In genomic region chr7:123750389-123751230, GRCh38 we compare ENCODE assay signal across 10 cellular contexts. TPM values are rescaled to one million over a fixed set of nuclear protein-coding genes. Genes with fewer than 3 reads are reported as not detected.
DNase-seq lines count a peak whose midpoint lies in the region; ATAC-seq, FAIRE-seq and TF ChIP-seq lines count a peak whose summit lies in the region.
"Had no signal": no experiment of that assay in that cellular context is flagged by ENCODE, and none has a peak within 500 bp of the region (broad histone marks: within the 10 kb centered on the region; RNA-seq: fewer than 3 reads in every experiment).

No MANE protein-coding gene starts in this region.

- H2AK5ac ChIP-seq in H1 (ENCODE audit: low read depth, low read length), result no peak overlapping the region

- H4K91ac ChIP-seq in H1 (replicated peaks; ENCODE audit: insufficient read length, low read length), result no peak overlapping the region

- H3K4me3 Mint-ChIP-seq in effector memory CD8-positive, alpha-beta T cell, result no peak overlapping the region

- no peaks in the 10 kb centered on the region for H3K27me3 Mint-ChIP-seq in effector memory CD8-positive, alpha-beta T cell

- H3K9me3 ChIP-seq in H1 (ENCODE audit: insufficient read depth in 2 of 2, low read depth in 1 of 2, low read length in 1 of 2) (no peaks in the 10 kb centered on the region), parathyroid adenoma (ENCODE audit: control insufficient read depth, low read length) (no peaks in the 10 kb centered on the region)

- no peak for FAIRE-seq in H1 (lab: Jason Lieb, UNC)

- H2BK120ac ChIP-seq in H1 (replicated peaks; ENCODE audit: low read depth, low read length), result no peak overlapping the region

- H2BK5ac ChIP-seq in H1 (ENCODE audit: low read depth, low read length), result no peak overlapping the region

- H3K56ac ChIP-seq in H1 (replicated peaks; ENCODE audit: insufficient read length, low read depth, low read length), result no peak overlapping the region

- no peak overlapping the region for H4K8ac ChIP-seq in H1 (ENCODE audit: extremely low read depth, insufficient read depth, low read length)

- H3K79me2 ChIP-seq in H1 (ENCODE audit: control insufficient read depth in 1 of 2, insufficient read depth in 2 of 2, low read length in 2 of 2) (peaks cover 20 to 51% of the 10 kb centered on the region in 2 experiments; a peak in 3 of 4 replicates), parathyroid adenoma (peaks cover 21% of the 10 kb centered on the region)

- peak overlapping the region; percentile 21 for H4K5ac ChIP-seq in H1 (ENCODE audit: insufficient read length, low read depth, low read length)

- ATAC-seq in effector memory CD8-positive, alpha-beta T cell (replicated peaks), result no peak
- no peak for ATAC-seq in GM18858 (IDR thresholded peaks at IDR 0.05; ENCODE audit: unreplicated experiment)

- no peaks in the 10 kb centered on the region for H3K9me3 Mint-ChIP-seq in effector memory CD8-positive, alpha-beta T cell

- H2BK20ac ChIP-seq in H1 (ENCODE audit: low read length), result no peak overlapping the region

- DNase-seq in NCI-H2107 treated with DMSO at 0.1 percent for 48 hours (lab: John Stamatoyannopoulos, UW; ENCODE audit: unreplicated experiment) (peak; percentile 60), NCI-H2107 (lab: John Stamatoyannopoulos, UW) (no peak), NAMALWA (ENCODE audit: low spot score) (peak; percentile 53), H1 (ENCODE audit: low read depth in 1 of 2, low spot score in 2 of 2) (no peak)
- no peak for DNase-seq in effector memory CD8-positive, alpha-beta T cell
- DNase-seq in activated effector memory CD4-positive, alpha-beta T cell treated with Interleukin-2 at 50 U/mL for 16 hours, result no peak
- DNase-seq: NCI-H524 treated with DMSO at 0.1 percent for 48 hours; stimulated activated CD4-positive, alpha-beta T cell treated with anti-CD3 and anti-CD28 coated beads, Interleukin-15, amount 100 ng/mL, for 24 hours had no signal

- peak overlapping the region; percentile 95 to 99 (median 97) for H3K4me3 ChIP-seq in H1 (ENCODE audit: extremely low read depth in 1 of 4, insufficient read depth in 2 of 4, low read depth in 3 of 4, low read length in 4 of 4)
- H3K4me3 ChIP-seq in parathyroid adenoma (ENCODE audit: low read depth, low read length), result no peak overlapping the region

- no peak overlapping the region for H3K27ac Mint-ChIP-seq in effector memory CD8-positive, alpha-beta T cell

- peaks cover 0 to 3% of the 10 kb centered on the region in 2 experiments for H4K20me1 ChIP-seq in H1 (replicated peaks in 1 of 2; ENCODE audit: control insufficient read depth in 1 of 2, insufficient read depth in 2 of 2, low read length in 2 of 2)

- peaks cover 9% of the 10 kb centered on the region for H3K23me2 ChIP-seq in H1 (ENCODE audit: low read depth, low read length)

- H3K4me1 Mint-ChIP-seq in effector memory CD8-positive, alpha-beta T cell (ENCODE audit: low read depth in 2 of 2), result peaks cover 28 to 36% of the 10 kb centered on the region in 2 donors

- no peaks in the 10 kb centered on the region for H3K27me3 ChIP-seq in H1 (replicated peaks in 1 of 4; ENCODE audit: control insufficient read depth in 3 of 4, extremely low read depth in 1 of 4, insufficient read depth in 3 of 4, low read length in 3 of 4)
- no peaks in the 10 kb centered on the region for H3K27me3 ChIP-seq in parathyroid adenoma (ENCODE audit: control insufficient read depth, insufficient read depth, low read length)

- H3K14ac ChIP-seq in H1 (ENCODE audit: insufficient read length), result no peak overlapping the region

- no peak for TF ChIP-seq EP300 in H1 (IDR thresholded peaks at IDR 0.05; ENCODE audit: borderline replicate concordance in 1 of 2, low read depth in 2 of 2, low read length in 2 of 2)

- H2BK12ac ChIP-seq in H1 (ENCODE audit: low read depth, low read length), result no peak overlapping the region

- no peak for TF ChIP-seq RAD21 in H1 (IDR thresholded peaks at IDR 0.05 in 1 of 2, conservative IDR thresholded peaks at IDR 0.05 in 1 of 2; ENCODE audit: low read depth in 2 of 2, low read length in 2 of 2)

- H2AFZ ChIP-seq in H1 (ENCODE audit: low read length) (no peak overlapping the region), parathyroid adenoma (peak overlapping the region; percentile 26)

- peak overlapping the region; percentile 63 to 93 for H3K4me2 ChIP-seq in H1 (ENCODE audit: insufficient read depth in 1 of 2, low read depth in 2 of 2, low read length in 2 of 2)
- peak overlapping the region; percentile 13 for H3K4me2 ChIP-seq in parathyroid adenoma (ENCODE audit: low read length)

- TF ChIP-seq POLR2A in H1 (IDR thresholded peaks at IDR 0.05; ENCODE audit: control extremely low read depth in 1 of 2, low read depth in 2 of 2, low read length in 2 of 2), result no peak

- no peak overlapping the region for H2BK15ac ChIP-seq in H1 (ENCODE audit: low read length)

- peaks cover 22% of the 10 kb centered on the region for H3K36me3 Mint-ChIP-seq in effector memory CD8-positive, alpha-beta T cell (ENCODE audit: insufficient read depth)

- WGBS in H1 (ENCODE audit: extremely low coverage in 1 of 2, insufficient coverage in 1 of 2, insufficient read length in 1 of 2, insufficient replicate concordance in 2 of 2, low coverage in 1 of 2, low lambda C conversion rate in 2 of 2, missing lambda C conversion rate in 1 of 2), 2 experiments, result 91% methylated on average over 2 of the region's 2 CpGs; no CpG with 5 or more reads in 1 of the 2 experiments

- TF ChIP-seq CTCF in H1 (IDR thresholded peaks at IDR 0.05; ENCODE audit: control extremely low read depth in 1 of 3, insufficient read depth in 1 of 3, low read depth in 1 of 3, low read length in 3 of 3) (no peak), parathyroid adenoma (IDR thresholded peaks at IDR 0.05) (no peak)

- POLR2A ChIA-PET in H1 (lab: Charles Lee; ENCODE audit: partially characterized antibody), result interaction anchor here (0.7 kb wide), 1 partner anchor 11 kb away, joined by 4 read pairs; no protein-coding TSS in a partner anchor

- H3K18ac ChIP-seq in H1 (ENCODE audit: extremely low read depth, low read length), result no peak overlapping the region; the same call in 1 of the 2 replicates

- H3K36me3 ChIP-seq in H1 (ENCODE audit: control insufficient read depth in 2 of 4, insufficient read depth in 4 of 4, low read length in 3 of 4) (no peaks in the 10 kb centered on the region), parathyroid adenoma (ENCODE audit: control insufficient read depth, insufficient read depth, low read length) (no peaks in the 10 kb centered on the region)

- no peak overlapping the region for H3K27ac ChIP-seq in H1 (ENCODE audit: low read depth, low read length)
- no peak overlapping the region for H3K27ac ChIP-seq in parathyroid adenoma

- no peak overlapping the region for H3K23ac ChIP-seq in H1 (ENCODE audit: insufficient read length)

- H3K4me1 ChIP-seq in H1 (replicated peaks in 1 of 4; ENCODE audit: control insufficient read depth in 3 of 4, insufficient read depth in 4 of 4, low read length in 3 of 4), result peaks cover 0 to 15% (median 3%) of the 10 kb centered on the region in 4 experiments; a peak in 4 of 7 replicates
- peaks cover 12% of the 10 kb centered on the region for H3K4me1 ChIP-seq in parathyroid adenoma

- no peak overlapping the region for H3K9ac ChIP-seq in H1 (replicated peaks in 1 of 4; ENCODE audit: extremely low read depth in 1 of 4, low read depth in 3 of 4, low read length in 3 of 4)
- no peak overlapping the region for H3K9ac ChIP-seq in parathyroid adenoma

- H3K79me1 ChIP-seq in H1 (ENCODE audit: low read depth, low read length), result no peaks in the 10 kb centered on the region; the same call in 1 of the 2 replicates

- CTCF ChIA-PET in H1 (lab: Charles Lee; ENCODE audit: partially characterized antibody), result interaction anchor here (0.6 to 3.7 kb wide), 5 partner anchors 13 to 351 kb away, joined by 3 to 10 read pairs (median 4); no protein-coding TSS in a partner anchor

- no peak overlapping the region for H3K4ac ChIP-seq in H1 (replicated peaks; ENCODE audit: insufficient read length, low read depth, low read length)

TF ChIP-seq in H1, 55 proteins besides CTCF, POLR2A, EP300 and RAD21 (continues in another document):
- no peak for TF ChIP-seq SIN3A (conservative IDR thresholded peaks at IDR 0.05 in 1 of 2, IDR thresholded peaks at IDR 0.05 in 1 of 2; ENCODE audit: low read depth in 1 of 2, low read length in 2 of 2)

RNA-seq across cellular contexts. Expression of gene WASL, which starts 1.8 kb away (rescaled TPM):
- 37.1 and 38.9 TPM in 2 replicates for total RNA-seq in H1 (2021; fragmentation: NEBNext Ultra II Directional; extraction: Animal tissue kit (Norgen Biotek cat#: 25700))
- 6.0 and 7.7 TPM in 2 replicates for polyA plus RNA-seq in H1 (2011; rRNA removed)
- polyA plus RNA-seq in H1 (2011; cell fraction: cytosol; rRNA removed), result 8.4 TPM
- polyA plus RNA-seq in H1 (2011; cell fraction: nucleus; rRNA removed), result 6.8 TPM
- 12.0 to 20.5 TPM (median 14.1 TPM) in 4 replicates for polyA plus RNA-seq in H1 (2012, experiment 1 of 2)
- 3.2 TPM for polyA plus RNA-seq in H1 (2012, experiment 2 of 2)
- 22.5 TPM for polyA plus RNA-seq in H1 (2013, experiment 1 of 2)
- polyA plus RNA-seq in H1 (2013, experiment 2 of 2), result 23.7 TPM
- polyA minus RNA-seq in H1 (2011; rRNA and poly(A)+ RNA removed), result 6.2 and 6.9 TPM in 2 replicates
- polyA minus RNA-seq in H1 (2011; cell fraction: cytosol; rRNA and poly(A)+ RNA removed), result 10.1 TPM
- 32.8 TPM for polyA minus RNA-seq in H1 (2011; cell fraction: nucleus; rRNA and poly(A)+ RNA removed)

Comparison
In these comparisons a context has a peak if more than half of its experiments do, and no peak if none do; other contexts are left out.
1. DNase-seq: peak in NCI-H2107 treated with DMSO at 0.1 percent for 48 hours (single experiment) and NAMALWA (single experiment); none in NCI-H2107 (single experiment), H1 (0 of 2), effector memory CD8-positive, alpha-beta T cell (0 of 3) and activated effector memory CD4-positive, alpha-beta T cell treated with Interleukin-2 at 50 U/mL for 16 hours (single experiment).